In genomic region chr10:131620314-131620713, GRCh38 we compare ENCODE assay signal across 14 cellular contexts.
DNase-seq lines count a peak whose midpoint lies in the region; TF ChIP-seq lines count a peak whose summit lies in the region.
"Had no signal": no experiment of that assay in that cellular context is flagged by ENCODE, and none has a peak within 500 bp of the region (broad histone marks: within the 10 kb centered on the region; RNA-seq: fewer than 3 reads in every experiment).

No MANE protein-coding gene starts in this region.

- DNase-seq in activated CD4-positive, alpha-beta memory T cell treated with anti-CD3 and anti-CD28 coated beads, Interleukin-2, amount 10 ng/mL, durations not matched to agents 7 days and 5 days = peak; percentile 14
- no peak for DNase-seq in activated CD4-positive, alpha-beta memory T cell treated with anti-CD3 and anti-CD28 coated beads for 36 hours
- DNase-seq in esophagus muscularis mucosa (ENCODE audit: extremely low spot score) (peak; percentile 64), osteocyte (ENCODE audit: extremely low spot score, unreplicated experiment) (peak; percentile 82), Caco-2 (no peak), occipital lobe (lab: John Stamatoyannopoulos, UW) (no peak)
- no peak for DNase-seq in activated T-helper 2 cell treated with anti-CD3 and anti-CD28 coated beads, Interferon-gamma antibody, Interleukin-2, Interleukin-4, amounts not matched to agents 10 μg/mL and 5 μg/mL and 100 μg/mL, durations not matched to agents 14 hours and 24 hours and 36 hours (ENCODE audit: low spot score)
- DNase-seq: 8988T; C1 segment of cervical spinal cord; CD4-positive, CD25-positive, alpha-beta regulatory T cell; COR-L47; H9 had no signal

- peak overlapping the region; percentile 69; the same call in 1 of the 2 replicates for H3K4me2 ChIP-seq in BLaER1

- no peak overlapping the region for H3K4me3 Mint-ChIP-seq in activated CD4-positive, alpha-beta memory T cell treated with anti-CD3 and anti-CD28 coated beads, Interleukin-2, amount 10 ng/mL, durations not matched to agents 7 days and 5 days
- H3K4me3 Mint-ChIP-seq in activated CD4-positive, alpha-beta memory T cell treated with anti-CD3 and anti-CD28 coated beads for 36 hours = no peak overlapping the region
- H3K4me3 Mint-ChIP-seq in osteocyte (ENCODE audit: unreplicated experiment) (no peak overlapping the region), Caco-2 (ENCODE audit: unreplicated experiment) (no peak overlapping the region)
- no peak overlapping the region for H3K4me3 Mint-ChIP-seq in activated T-helper 2 cell treated with anti-CD3 and anti-CD28 coated beads, Interferon-gamma antibody, Interleukin-2, Interleukin-4, amounts not matched to agents 10 μg/mL and 5 μg/mL and 100 μg/mL, durations not matched to agents 14 hours and 24 hours and 36 hours (ENCODE audit: low read depth)
- H3K4me3 Mint-ChIP-seq: CD4-positive, CD25-positive, alpha-beta regulatory T cell; CD8-positive, alpha-beta memory T cell; H9 had no signal

- WGBS in esophagus muscularis mucosa = 93% methylated on average over 4 of the region's 6 CpGs

- H3K36me3 Mint-ChIP-seq in activated CD4-positive, alpha-beta memory T cell treated with anti-CD3 and anti-CD28 coated beads, Interleukin-2, amount 10 ng/mL, durations not matched to agents 7 days and 5 days (ENCODE audit: low read depth) = no peaks in the 10 kb centered on the region
- no peaks in the 10 kb centered on the region for H3K36me3 Mint-ChIP-seq in activated CD4-positive, alpha-beta memory T cell treated with anti-CD3 and anti-CD28 coated beads for 36 hours
- peaks cover 2% of the 10 kb centered on the region for H3K36me3 Mint-ChIP-seq in osteocyte (ENCODE audit: unreplicated experiment)
- no peaks in the 10 kb centered on the region for H3K36me3 Mint-ChIP-seq in activated T-helper 2 cell treated with anti-CD3 and anti-CD28 coated beads, Interferon-gamma antibody, Interleukin-2, Interleukin-4, amounts not matched to agents 10 μg/mL and 5 μg/mL and 100 μg/mL, durations not matched to agents 14 hours and 24 hours and 36 hours (ENCODE audit: low read depth)
- H3K36me3 Mint-ChIP-seq in Caco-2 (ENCODE audit: insufficient read depth, unreplicated experiment) = no peaks in the 10 kb centered on the region
- H3K36me3 Mint-ChIP-seq: CD4-positive, CD25-positive, alpha-beta regulatory T cell; CD8-positive, alpha-beta memory T cell had no signal

- no peak for TF ChIP-seq POLR2A in esophagus muscularis mucosa (IDR thresholded peaks at IDR 0.05; ENCODE audit: low read depth)

- H3K4me3 ChIP-seq in BLaER1 = no peak overlapping the region
- no peak overlapping the region for H3K4me3 ChIP-seq in esophagus muscularis mucosa
- no peak overlapping the region for H3K4me3 ChIP-seq in Caco-2 (ENCODE audit: low read depth, low read length)

- no TSS peak for BruUV-seq in Caco-2 (replicated peaks; lab: Mats Ljungman, UMichigan)

- H3K27ac ChIP-seq in BLaER1 (no peak overlapping the region), esophagus muscularis mucosa (replicated peaks in 1 of 4) (no peak overlapping the region)

- CTCF ChIA-PET in activated CD4-positive, alpha-beta memory T cell treated with anti-CD3 and anti-CD28 coated beads, Interleukin-2, amount 10 ng/mL, durations not matched to agents 7 days and 5 days (lab: Charles Lee) = no interaction called here
- CTCF ChIA-PET in activated CD4-positive, alpha-beta memory T cell treated with anti-CD3 and anti-CD28 coated beads for 36 hours (lab: Charles Lee) = no interaction called here
- CTCF ChIA-PET in Caco-2 (lab: Charles Lee) = no interaction called here

- H4K20me1 ChIP-seq in BLaER1 = no peaks in the 10 kb centered on the region

- no peaks in the 10 kb centered on the region for H3K4me1 Mint-ChIP-seq in activated CD4-positive, alpha-beta memory T cell treated with anti-CD3 and anti-CD28 coated beads, Interleukin-2, amount 10 ng/mL, durations not matched to agents 7 days and 5 days
- H3K4me1 Mint-ChIP-seq in activated CD4-positive, alpha-beta memory T cell treated with anti-CD3 and anti-CD28 coated beads for 36 hours (ENCODE audit: low read depth) = no peaks in the 10 kb centered on the region
- H3K4me1 Mint-ChIP-seq in osteocyte (ENCODE audit: unreplicated experiment) (no peaks in the 10 kb centered on the region), Caco-2 (ENCODE audit: low read depth, unreplicated experiment) (no peaks in the 10 kb centered on the region)
- H3K4me1 Mint-ChIP-seq in activated T-helper 2 cell treated with anti-CD3 and anti-CD28 coated beads, Interferon-gamma antibody, Interleukin-2, Interleukin-4, amounts not matched to agents 10 μg/mL and 5 μg/mL and 100 μg/mL, durations not matched to agents 14 hours and 24 hours and 36 hours (ENCODE audit: low read depth) = no peaks in the 10 kb centered on the region
- H3K4me1 Mint-ChIP-seq: CD4-positive, CD25-positive, alpha-beta regulatory T cell; CD8-positive, alpha-beta memory T cell; H9 had no signal

- intact Hi-C loops in activated CD4-positive, alpha-beta memory T cell treated with anti-CD3 and anti-CD28 coated beads for 36 hours (cut with micrococcal nuclease) = no loop called here
- intact Hi-C loops in esophagus muscularis mucosa (cut with DNase I) = no loop called here
- intact Hi-C loops in activated T-helper 2 cell treated with anti-CD3 and anti-CD28 coated beads, Interferon-gamma antibody, Interleukin-2, Interleukin-4, amounts not matched to agents 10 μg/mL and 5 μg/mL and 100 μg/mL, durations not matched to agents 14 hours and 24 hours and 36 hours (cut with micrococcal nuclease) = no loop called here
- intact Hi-C loops in Caco-2 (cut with micrococcal nuclease; ENCODE audit: unreplicated experiment) = no loop called here

- H3K27me3 ChIP-seq in BLaER1 = no peaks in the 10 kb centered on the region
- peaks cover 0 to 34% (median 2%) of the 10 kb centered on the region in 4 donors for H3K27me3 ChIP-seq in esophagus muscularis mucosa
- H3K27me3 ChIP-seq in Caco-2 (replicated peaks; ENCODE audit: control insufficient read depth, insufficient read depth, low read length) = no peaks in the 10 kb centered on the region

- H3K9ac ChIP-seq in BLaER1 = no peak overlapping the region

- POLR2A ChIA-PET in activated CD4-positive, alpha-beta memory T cell treated with anti-CD3 and anti-CD28 coated beads, Interleukin-2, amount 10 ng/mL, durations not matched to agents 7 days and 5 days (lab: Charles Lee) = no interaction called here
- POLR2A ChIA-PET in activated CD4-positive, alpha-beta memory T cell treated with anti-CD3 and anti-CD28 coated beads for 36 hours (lab: Charles Lee) = no interaction called here
- POLR2A ChIA-PET in Caco-2 (lab: Charles Lee) = no interaction called here

- TF ChIP-seq CTCF in esophagus muscularis mucosa (IDR thresholded peaks at IDR 0.05) (no peak), osteocyte (IDR thresholded peaks at IDR 0.05) (no peak), Caco-2 (IDR thresholded peaks at IDR 0.05; ENCODE audit: insufficient read depth in 1 of 2, low read depth in 1 of 2, low read length in 1 of 2, severe bottlenecking in 1 of 2, unreplicated experiment in 1 of 2) (no peak)

- H3K36me3 ChIP-seq in BLaER1 = no peaks in the 10 kb centered on the region
- H3K36me3 ChIP-seq in esophagus muscularis mucosa = no peaks in the 10 kb centered on the region
- no peaks in the 10 kb centered on the region for H3K36me3 ChIP-seq in Caco-2 (ENCODE audit: control insufficient read depth, insufficient read depth, low read length)

- no peak for TF ChIP-seq EP300 in esophagus muscularis mucosa (IDR thresholded peaks at IDR 0.05)

- peaks cover 4% of the 10 kb centered on the region for H3K9me3 Mint-ChIP-seq in activated CD4-positive, alpha-beta memory T cell treated with anti-CD3 and anti-CD28 coated beads, Interleukin-2, amount 10 ng/mL, durations not matched to agents 7 days and 5 days
- no peaks in the 10 kb centered on the region for H3K9me3 Mint-ChIP-seq in activated CD4-positive, alpha-beta memory T cell treated with anti-CD3 and anti-CD28 coated beads for 36 hours
- H3K9me3 Mint-ChIP-seq in osteocyte (ENCODE audit: unreplicated experiment) (peaks cover 11% of the 10 kb centered on the region), Caco-2 (ENCODE audit: unreplicated experiment) (peaks cover 8% of the 10 kb centered on the region)
- no peaks in the 10 kb centered on the region for H3K9me3 Mint-ChIP-seq in activated T-helper 2 cell treated with anti-CD3 and anti-CD28 coated beads, Interferon-gamma antibody, Interleukin-2, Interleukin-4, amounts not matched to agents 10 μg/mL and 5 μg/mL and 100 μg/mL, durations not matched to agents 14 hours and 24 hours and 36 hours
- H3K9me3 Mint-ChIP-seq: CD4-positive, CD25-positive, alpha-beta regulatory T cell had no signal

- H3K27me3 Mint-ChIP-seq in activated CD4-positive, alpha-beta memory T cell treated with anti-CD3 and anti-CD28 coated beads, Interleukin-2, amount 10 ng/mL, durations not matched to agents 7 days and 5 days = no peaks in the 10 kb centered on the region
- no peaks in the 10 kb centered on the region for H3K27me3 Mint-ChIP-seq in activated CD4-positive, alpha-beta memory T cell treated with anti-CD3 and anti-CD28 coated beads for 36 hours
- H3K27me3 Mint-ChIP-seq in osteocyte (ENCODE audit: unreplicated experiment) = no peaks in the 10 kb centered on the region
- H3K27me3 Mint-ChIP-seq in activated T-helper 2 cell treated with anti-CD3 and anti-CD28 coated beads, Interferon-gamma antibody, Interleukin-2, Interleukin-4, amounts not matched to agents 10 μg/mL and 5 μg/mL and 100 μg/mL, durations not matched to agents 14 hours and 24 hours and 36 hours (ENCODE audit: low read depth) = no peaks in the 10 kb centered on the region
- peaks cover 2% of the 10 kb centered on the region for H3K27me3 Mint-ChIP-seq in Caco-2 (ENCODE audit: insufficient read depth, unreplicated experiment)
- H3K27me3 Mint-ChIP-seq: CD4-positive, CD25-positive, alpha-beta regulatory T cell had no signal

- no peaks in the 10 kb centered on the region for H3K9me3 ChIP-seq in BLaER1
- no peaks in the 10 kb centered on the region for H3K9me3 ChIP-seq in esophagus muscularis mucosa
- H3K9me3 ChIP-seq in Caco-2 = no peaks in the 10 kb centered on the region; the same call in 1 of the 2 replicates

- no peak overlapping the region for H3K27ac Mint-ChIP-seq in activated CD4-positive, alpha-beta memory T cell treated with anti-CD3 and anti-CD28 coated beads, Interleukin-2, amount 10 ng/mL, durations not matched to agents 7 days and 5 days
- no peak overlapping the region for H3K27ac Mint-ChIP-seq in activated CD4-positive, alpha-beta memory T cell treated with anti-CD3 and anti-CD28 coated beads for 36 hours
- no peak overlapping the region for H3K27ac Mint-ChIP-seq in osteocyte (ENCODE audit: unreplicated experiment)
- H3K27ac Mint-ChIP-seq in activated T-helper 2 cell treated with anti-CD3 and anti-CD28 coated beads, Interferon-gamma antibody, Interleukin-2, Interleukin-4, amounts not matched to agents 10 μg/mL and 5 μg/mL and 100 μg/mL, durations not matched to agents 14 hours and 24 hours and 36 hours = no peak overlapping the region
- no peak overlapping the region for H3K27ac Mint-ChIP-seq in Caco-2 (ENCODE audit: unreplicated experiment)
- H3K27ac Mint-ChIP-seq: CD4-positive, CD25-positive, alpha-beta regulatory T cell; CD8-positive, alpha-beta memory T cell had no signal

- H3K4me1 ChIP-seq in BLaER1 = peaks cover 29% of the 10 kb centered on the region
- H3K4me1 ChIP-seq in esophagus muscularis mucosa = no peaks in the 10 kb centered on the region
- no peaks in the 10 kb centered on the region for H3K4me1 ChIP-seq in Caco-2

Comparison
In these comparisons a context has a peak if more than half of its experiments do, and no peak if none do; other contexts are left out.
1. DNase-seq: peak in activated CD4-positive, alpha-beta memory T cell treated with anti-CD3 and anti-CD28 coated beads, Interleukin-2, amount 10 ng/mL, durations not matched to agents 7 days and 5 days (single experiment), esophagus muscularis mucosa (single experiment) and osteocyte (single experiment); none in activated CD4-positive, alpha-beta memory T cell treated with anti-CD3 and anti-CD28 coated beads for 36 hours (single experiment), activated T-helper 2 cell treated with anti-CD3 and anti-CD28 coated beads, Interferon-gamma antibody, Interleukin-2, Interleukin-4, amounts not matched to agents 10 μg/mL and 5 μg/mL and 100 μg/mL, durations not matched to agents 14 hours and 24 hours and 36 hours (single experiment), Caco-2 (0 of 2) and occipital lobe (single experiment).